13 cellular contexts compared by ENCODE assay signal in the genomic region with DNA sequence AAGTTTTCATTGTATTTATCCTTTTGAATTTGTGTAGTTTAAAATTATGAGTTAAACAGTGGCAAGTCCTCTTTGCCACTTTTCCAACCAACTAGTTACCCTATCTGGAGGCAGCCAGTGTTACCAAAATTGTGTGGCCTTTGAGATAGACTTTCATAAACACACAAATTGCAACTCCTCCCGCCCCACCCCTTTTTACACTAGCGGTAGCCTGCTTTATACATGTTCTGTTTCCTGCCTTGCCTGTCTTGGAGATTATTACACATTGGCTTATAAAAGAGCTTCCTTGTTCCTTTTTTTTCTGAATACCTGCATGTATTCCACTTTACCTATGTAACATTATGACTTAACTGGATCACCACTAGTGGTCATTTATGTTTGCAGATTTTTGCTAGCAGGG.
"Had no signal": no experiment of that assay in that cellular context is flagged by ENCODE, and none has a peak within 500 bp of the region (broad histone marks: within the 10 kb centered on the region; RNA-seq: fewer than 3 reads in every experiment).

No MANE protein-coding gene starts in this region.

- H3K4me1 ChIP-seq: adrenal gland, thyroid gland had no signal

- H3K27ac ChIP-seq: adrenal gland, coronary artery, thyroid gland, VCaP had no signal

- H3K4me3 Mint-ChIP-seq: activated CD4-positive, alpha-beta T cell treated with anti-CD3 and anti-CD28 coated beads, Interleukin-2, amount 10 ng/mL, durations not matched to agents 7 days and 5 days had no signal

- H3K27ac Mint-ChIP-seq: activated CD4-positive, alpha-beta T cell treated with anti-CD3 and anti-CD28 coated beads, Interleukin-2, amount 10 ng/mL, durations not matched to agents 7 days and 5 days had no signal

- H3K27me3 ChIP-seq: adrenal gland, thyroid gland had no signal

- H3K4me3 ChIP-seq: adrenal gland, coronary artery, thyroid gland had no signal

- DNase-seq: activated CD4-positive, alpha-beta T cell treated with anti-CD3 and anti-CD28 coated beads, Interleukin-2, amount 10 ng/mL, durations not matched to agents 7 days and 5 days; activated gamma-delta T cell treated with Interleukin-2 at 50 U/mL for 16 hours; activated T-cell treated with anti-CD3 and anti-CD28 coated beads, Interleukin-2, amount 50 U/mL, for 1 hour; adrenal gland; caudate nucleus; effector CD4-positive, alpha-beta T cell; hypothalamus; kidney glomerular epithelial cell; retina; T1000; thyroid gland had no signal

- H3K27me3 Mint-ChIP-seq: activated CD4-positive, alpha-beta T cell treated with anti-CD3 and anti-CD28 coated beads, Interleukin-2, amount 10 ng/mL, durations not matched to agents 7 days and 5 days had no signal

- H3K9me3 ChIP-seq: thyroid gland had no signal
